ENCODE assay signal across 8 cellular contexts in the genomic region with DNA sequence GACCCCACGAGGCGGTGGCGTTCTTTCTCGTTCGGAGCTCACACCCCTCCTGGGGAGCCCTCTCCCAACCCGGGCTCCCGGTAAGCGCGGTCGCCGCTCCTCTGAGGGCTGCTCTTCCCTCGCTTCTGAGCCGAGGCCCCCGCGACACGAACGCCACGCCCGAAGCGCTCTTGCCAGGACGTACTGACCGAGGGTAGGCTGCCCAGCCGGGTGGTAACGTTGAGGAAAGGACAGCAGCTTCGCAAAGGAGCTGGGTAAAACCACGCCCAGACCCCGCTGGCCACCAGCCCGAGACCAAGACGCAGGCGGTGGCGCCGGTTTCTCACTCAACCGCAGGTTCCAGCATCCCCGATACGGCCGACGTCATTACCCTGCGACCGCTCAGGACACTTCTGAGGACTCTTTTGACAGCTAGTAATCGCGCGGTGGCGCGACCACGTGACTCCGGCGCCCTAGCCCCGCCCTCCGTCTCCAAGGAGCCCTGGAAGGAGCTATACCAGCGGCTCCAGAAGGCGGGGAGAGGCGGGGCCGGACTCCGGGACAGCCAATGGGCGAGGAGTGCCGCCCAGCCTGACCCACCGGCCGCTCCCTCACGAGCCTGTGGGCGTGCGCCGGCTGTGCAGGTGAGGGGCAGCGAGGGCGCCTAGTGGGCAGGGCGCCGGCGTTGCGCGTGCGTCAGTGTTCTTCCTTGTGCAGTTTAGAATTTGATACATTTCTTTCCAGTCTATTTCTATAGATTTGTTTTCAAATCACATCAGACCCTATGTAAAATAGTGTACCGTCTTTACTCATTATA. TPM values are rescaled to one million over a fixed set of nuclear protein-coding genes. Genes with fewer than 3 reads are reported as not detected.
A peak's percentile ranks its signal among the peaks of the same experiment; 100 is the strongest.
DNase-seq lines count a peak whose midpoint lies in the region; ATAC-seq and TF ChIP-seq lines count a peak whose summit lies in the region.

No MANE protein-coding gene starts in this region.

- peak in 1 of 3 donors; percentile 52 for TF ChIP-seq POLR2A in spleen (IDR thresholded peaks at IDR 0.05)

- ATAC-seq in GM19043 (IDR thresholded peaks at IDR 0.05; ENCODE audit: low read depth, unreplicated experiment) (peak; percentile 66), HG03354 (IDR thresholded peaks at IDR 0.05; ENCODE audit: poor library complexity, severe bottlenecking, unreplicated experiment) (peak; percentile 74)
- peak; percentile 83 for ATAC-seq in activated CD4-positive, CD25-positive, alpha-beta regulatory T cell treated with anti-CD3 and anti-CD28 coated beads, Interleukin-2, amount 50 U/mL, for 24 hours

- WGBS in spleen, 5 donors: 0 to 1% (median 0%) methylated on average over 47 to 71 of the region's 71 CpGs

- intact Hi-C loops in spleen (cut with DNase I; ENCODE audit: low total_unique reads): no loop called here

- TF ChIP-seq CTCF in spleen (IDR thresholded peaks at IDR 0.05 in 8 of 11, conservative IDR thresholded peaks at IDR 0.05 in 3 of 11): peak in 7 of 11 experiments; percentile 7 to 67 (median 54)

- no peaks in the 10 kb centered on the region for H3K27me3 ChIP-seq in spleen (replicated peaks in 1 of 7)

- peak overlapping the region; percentile 89 to 99 (median 96) for H3K27ac ChIP-seq in spleen

- peak overlapping the region; percentile 54 to 77 (median 59) for H3K4me3 ChIP-seq in spleen

- no peaks in the 10 kb centered on the region for H3K9me3 ChIP-seq in spleen

- DNase-seq in AG20443 (ENCODE audit: low spot score) (peak; percentile 92), NCI-H446 (lab: John Stamatoyannopoulos, UW) (peak; percentile 99), cerebellar cortex (ENCODE audit: low spot score) (peak; percentile 99), iris pigment epithelial cell (ENCODE audit: low read depth) (peak; percentile 100), spleen (peak; percentile 100)

- peaks cover 15 to 64% (median 36%) of the 10 kb centered on the region in 6 donors for H3K4me1 ChIP-seq in spleen

- H3K36me3 ChIP-seq in spleen: peaks cover 0 to 28% (median 20%) of the 10 kb centered on the region in 6 donors

RNA-seq across cellular contexts. Expression of a gene that starts 4.0 kb away (rescaled TPM):
- total RNA-seq in spleen: 10 to 100 TPM; 10.5 to 17.0 (median 12.0) TPM
- 1 to 10 TPM; 3.3 to 5.6 (median 3.8) TPM for polyA plus RNA-seq in spleen

RNA-seq across cellular contexts. Expression of a gene that starts 7.4 kb away (rescaled TPM):
- total RNA-seq in spleen: 10 to 100 TPM; 14.6 to 35.8 (median 22.6) TPM
- polyA plus RNA-seq in spleen: 10 to 100 TPM; 19.7 to 37.4 (median 33.5) TPM

Comparison
In these comparisons a context has a peak if more than half of its experiments do, and no peak if none do; other contexts are left out.
1. Peak in every context shown above with its lines: DNase-seq, ATAC-seq, H3K4me3 ChIP-seq and H3K27ac ChIP-seq.